In the genomic region with DNA sequence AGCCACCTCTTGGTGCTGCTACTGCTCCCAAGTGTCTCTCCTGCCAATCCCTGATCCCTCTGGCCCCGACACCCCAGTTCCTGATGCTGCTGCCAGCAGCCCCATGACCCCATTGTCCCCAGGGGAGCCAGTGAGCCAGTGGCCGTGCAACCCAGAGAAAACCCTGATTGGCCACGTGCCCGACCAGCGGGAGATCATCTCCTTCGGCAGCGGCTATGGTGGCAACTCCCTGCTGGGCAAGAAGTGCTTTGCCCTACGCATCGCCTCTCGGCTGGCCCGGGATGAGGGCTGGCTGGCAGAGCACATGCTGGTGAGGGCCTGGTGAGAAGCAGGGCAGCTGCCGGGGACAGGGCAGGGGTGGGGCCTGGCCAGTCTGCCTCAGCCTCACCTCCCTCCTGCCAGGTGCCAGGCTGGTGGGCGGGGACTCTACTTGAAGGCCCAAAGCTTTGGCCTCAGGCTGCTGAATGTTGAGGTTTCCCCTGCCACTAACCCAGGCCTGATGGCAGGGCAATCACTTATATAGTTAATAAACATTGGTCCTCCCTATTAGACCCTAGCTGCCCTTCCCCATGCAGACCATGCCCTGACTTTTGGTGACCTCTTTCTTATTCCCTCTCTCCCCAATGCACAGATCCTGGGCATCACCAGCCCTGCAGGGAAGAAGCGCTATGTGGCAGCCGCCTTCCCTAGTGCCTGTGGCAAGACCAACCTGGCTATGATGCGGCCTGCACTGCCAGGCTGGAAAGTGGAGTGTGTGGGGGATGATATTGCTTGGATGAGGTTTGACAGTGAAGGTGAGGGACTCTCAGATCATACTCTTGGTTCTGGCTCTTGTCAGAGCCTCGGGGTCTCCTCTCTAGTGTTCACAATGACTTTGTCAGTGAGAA, we compare ENCODE assay signal across 1 cellular context.
TF ChIP-seq lines count a peak whose summit lies in the region.

No MANE protein-coding gene starts in this region.

TF ChIP-seq in HepG2, 621 proteins besides CTCF, POLR2A, EP300 and RAD21 (continued from another document and continues in another):
- TF ChIP-seq, protein P1, sequence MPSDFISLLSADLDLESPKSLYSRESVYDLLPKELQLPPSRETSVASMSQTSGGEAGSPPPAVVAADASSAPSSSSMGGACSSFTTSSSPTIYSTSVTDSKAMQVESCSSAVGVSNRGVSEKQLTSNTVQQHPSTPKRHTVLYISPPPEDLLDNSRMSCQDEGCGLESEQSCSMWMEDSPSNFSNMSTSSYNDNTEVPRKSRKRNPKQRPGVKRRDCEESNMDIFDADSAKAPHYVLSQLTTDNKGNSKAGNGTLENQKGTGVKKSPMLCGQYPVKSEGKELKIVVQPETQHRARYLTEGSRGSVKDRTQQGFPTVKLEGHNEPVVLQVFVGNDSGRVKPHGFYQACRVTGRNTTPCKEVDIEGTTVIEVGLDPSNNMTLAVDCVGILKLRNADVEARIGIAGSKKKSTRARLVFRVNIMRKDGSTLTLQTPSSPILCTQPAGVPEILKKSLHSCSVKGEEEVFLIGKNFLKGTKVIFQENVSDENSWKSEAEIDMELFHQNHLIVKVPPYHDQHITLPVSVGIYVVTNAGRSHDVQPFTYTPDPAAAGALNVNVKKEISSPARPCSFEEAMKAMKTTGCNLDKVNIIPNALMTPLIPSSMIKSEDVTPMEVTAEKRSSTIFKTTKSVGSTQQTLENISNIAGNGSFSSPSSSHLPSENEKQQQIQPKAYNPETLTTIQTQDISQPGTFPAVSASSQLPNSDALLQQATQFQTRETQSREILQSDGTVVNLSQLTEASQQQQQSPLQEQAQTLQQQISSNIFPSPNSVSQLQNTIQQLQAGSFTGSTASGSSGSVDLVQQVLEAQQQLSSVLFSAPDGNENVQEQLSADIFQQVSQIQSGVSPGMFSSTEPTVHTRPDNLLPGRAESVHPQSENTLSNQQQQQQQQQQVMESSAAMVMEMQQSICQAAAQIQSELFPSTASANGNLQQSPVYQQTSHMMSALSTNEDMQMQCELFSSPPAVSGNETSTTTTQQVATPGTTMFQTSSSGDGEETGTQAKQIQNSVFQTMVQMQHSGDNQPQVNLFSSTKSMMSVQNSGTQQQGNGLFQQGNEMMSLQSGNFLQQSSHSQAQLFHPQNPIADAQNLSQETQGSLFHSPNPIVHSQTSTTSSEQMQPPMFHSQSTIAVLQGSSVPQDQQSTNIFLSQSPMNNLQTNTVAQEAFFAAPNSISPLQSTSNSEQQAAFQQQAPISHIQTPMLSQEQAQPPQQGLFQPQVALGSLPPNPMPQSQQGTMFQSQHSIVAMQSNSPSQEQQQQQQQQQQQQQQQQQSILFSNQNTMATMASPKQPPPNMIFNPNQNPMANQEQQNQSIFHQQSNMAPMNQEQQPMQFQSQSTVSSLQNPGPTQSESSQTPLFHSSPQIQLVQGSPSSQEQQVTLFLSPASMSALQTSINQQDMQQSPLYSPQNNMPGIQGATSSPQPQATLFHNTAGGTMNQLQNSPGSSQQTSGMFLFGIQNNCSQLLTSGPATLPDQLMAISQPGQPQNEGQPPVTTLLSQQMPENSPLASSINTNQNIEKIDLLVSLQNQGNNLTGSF (CRISPR knock-in tag; IDR thresholded peaks at IDR 0.05): 0 out of 2 replicates have a peak, but pooled peaks have one; percentile 43
- TF ChIP-seq ZBED4 (CRISPR knock-in tag; IDR thresholded peaks at IDR 0.05; ENCODE audit: borderline replicate concordance) (no peak), RBM39 (IDR thresholded peaks at IDR 0.05; ENCODE audit: low read depth, low read length, poor library complexity, severe bottlenecking) (peak; percentile 75), MEIS2 (CRISPR knock-in tag; IDR thresholded peaks at IDR 0.05) (peak; percentile 27; the same call in 1 of the 2 replicates), ZNF275 (CRISPR knock-in tag; IDR thresholded peaks at IDR 0.05; ENCODE audit: borderline replicate concordance) (peak; percentile 53; the same call in 1 of the 2 replicates), ZNF274 (CRISPR knock-in tag; IDR thresholded peaks at IDR 0.05) (0 out of 2 replicates have a peak, but pooled peaks have one; percentile 12), BORCS8-MEF2B (CRISPR knock-in tag; IDR thresholded peaks at IDR 0.05) (peak; percentile 38; the same call in 1 of the 2 replicates), GABPB1 (CRISPR knock-in tag; IDR thresholded peaks at IDR 0.05) (peak; percentile 47; the same call in 1 of the 2 replicates), ZFYVE20 (CRISPR knock-in tag; IDR thresholded peaks at IDR 0.05; ENCODE audit: borderline replicate concordance, low read depth) (peak; percentile 22; the same call in 1 of the 2 replicates), POLR2G (IDR thresholded peaks at IDR 0.05; ENCODE audit: low read depth, low read length) (peak; percentile 63), KDM4B (CRISPR knock-in tag; IDR thresholded peaks at IDR 0.05) (peak; percentile 8; the same call in 1 of the 2 replicates), AHR (CRISPR knock-in tag; IDR thresholded peaks at IDR 0.05) (no peak), SOX6 (IDR thresholded peaks at IDR 0.05) (no peak), SOX6 (CRISPR knock-in tag; IDR thresholded peaks at IDR 0.05) (0 out of 2 replicates have a peak, but pooled peaks have one; percentile 14), KDM5B (CRISPR knock-in tag; IDR thresholded peaks at IDR 0.05; ENCODE audit: borderline replicate concordance) (0 out of 2 replicates have a peak, but pooled peaks have one; percentile 39), HNRNPL (IDR thresholded peaks at IDR 0.05; ENCODE audit: low read depth, low read length) (peak; percentile 67; the same call in 1 of the 2 replicates), ZNF768 (CRISPR knock-in tag; IDR thresholded peaks at IDR 0.05) (peak; percentile 35; the same call in 1 of the 2 replicates), RBM22 (optimal IDR thresholded peaks at IDR 0.05; ENCODE audit: low read length) (peak; percentile 93), MIER3 (CRISPR knock-in tag; IDR thresholded peaks at IDR 0.05; ENCODE audit: borderline replicate concordance) (no peak), EED (CRISPR knock-in tag; IDR thresholded peaks at IDR 0.05) (peak; percentile 60; the same call in 1 of the 2 replicates)
- TF ChIP-seq, protein P2, sequence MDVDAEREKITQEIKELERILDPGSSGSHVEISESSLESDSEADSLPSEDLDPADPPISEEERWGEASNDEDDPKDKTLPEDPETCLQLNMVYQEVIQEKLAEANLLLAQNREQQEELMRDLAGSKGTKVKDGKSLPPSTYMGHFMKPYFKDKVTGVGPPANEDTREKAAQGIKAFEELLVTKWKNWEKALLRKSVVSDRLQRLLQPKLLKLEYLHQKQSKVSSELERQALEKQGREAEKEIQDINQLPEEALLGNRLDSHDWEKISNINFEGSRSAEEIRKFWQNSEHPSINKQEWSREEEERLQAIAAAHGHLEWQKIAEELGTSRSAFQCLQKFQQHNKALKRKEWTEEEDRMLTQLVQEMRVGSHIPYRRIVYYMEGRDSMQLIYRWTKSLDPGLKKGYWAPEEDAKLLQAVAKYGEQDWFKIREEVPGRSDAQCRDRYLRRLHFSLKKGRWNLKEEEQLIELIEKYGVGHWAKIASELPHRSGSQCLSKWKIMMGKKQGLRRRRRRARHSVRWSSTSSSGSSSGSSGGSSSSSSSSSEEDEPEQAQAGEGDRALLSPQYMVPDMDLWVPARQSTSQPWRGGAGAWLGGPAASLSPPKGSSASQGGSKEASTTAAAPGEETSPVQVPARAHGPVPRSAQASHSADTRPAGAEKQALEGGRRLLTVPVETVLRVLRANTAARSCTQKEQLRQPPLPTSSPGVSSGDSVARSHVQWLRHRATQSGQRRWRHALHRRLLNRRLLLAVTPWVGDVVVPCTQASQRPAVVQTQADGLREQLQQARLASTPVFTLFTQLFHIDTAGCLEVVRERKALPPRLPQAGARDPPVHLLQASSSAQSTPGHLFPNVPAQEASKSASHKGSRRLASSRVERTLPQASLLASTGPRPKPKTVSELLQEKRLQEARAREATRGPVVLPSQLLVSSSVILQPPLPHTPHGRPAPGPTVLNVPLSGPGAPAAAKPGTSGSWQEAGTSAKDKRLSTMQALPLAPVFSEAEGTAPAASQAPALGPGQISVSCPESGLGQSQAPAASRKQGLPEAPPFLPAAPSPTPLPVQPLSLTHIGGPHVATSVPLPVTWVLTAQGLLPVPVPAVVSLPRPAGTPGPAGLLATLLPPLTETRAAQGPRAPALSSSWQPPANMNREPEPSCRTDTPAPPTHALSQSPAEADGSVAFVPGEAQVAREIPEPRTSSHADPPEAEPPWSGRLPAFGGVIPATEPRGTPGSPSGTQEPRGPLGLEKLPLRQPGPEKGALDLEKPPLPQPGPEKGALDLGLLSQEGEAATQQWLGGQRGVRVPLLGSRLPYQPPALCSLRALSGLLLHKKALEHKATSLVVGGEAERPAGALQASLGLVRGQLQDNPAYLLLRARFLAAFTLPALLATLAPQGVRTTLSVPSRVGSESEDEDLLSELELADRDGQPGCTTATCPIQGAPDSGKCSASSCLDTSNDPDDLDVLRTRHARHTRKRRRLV (CRISPR knock-in tag; IDR thresholded peaks at IDR 0.05): peak; percentile 50; the same call in 1 of the 2 replicates
- TF ChIP-seq, protein P3, sequence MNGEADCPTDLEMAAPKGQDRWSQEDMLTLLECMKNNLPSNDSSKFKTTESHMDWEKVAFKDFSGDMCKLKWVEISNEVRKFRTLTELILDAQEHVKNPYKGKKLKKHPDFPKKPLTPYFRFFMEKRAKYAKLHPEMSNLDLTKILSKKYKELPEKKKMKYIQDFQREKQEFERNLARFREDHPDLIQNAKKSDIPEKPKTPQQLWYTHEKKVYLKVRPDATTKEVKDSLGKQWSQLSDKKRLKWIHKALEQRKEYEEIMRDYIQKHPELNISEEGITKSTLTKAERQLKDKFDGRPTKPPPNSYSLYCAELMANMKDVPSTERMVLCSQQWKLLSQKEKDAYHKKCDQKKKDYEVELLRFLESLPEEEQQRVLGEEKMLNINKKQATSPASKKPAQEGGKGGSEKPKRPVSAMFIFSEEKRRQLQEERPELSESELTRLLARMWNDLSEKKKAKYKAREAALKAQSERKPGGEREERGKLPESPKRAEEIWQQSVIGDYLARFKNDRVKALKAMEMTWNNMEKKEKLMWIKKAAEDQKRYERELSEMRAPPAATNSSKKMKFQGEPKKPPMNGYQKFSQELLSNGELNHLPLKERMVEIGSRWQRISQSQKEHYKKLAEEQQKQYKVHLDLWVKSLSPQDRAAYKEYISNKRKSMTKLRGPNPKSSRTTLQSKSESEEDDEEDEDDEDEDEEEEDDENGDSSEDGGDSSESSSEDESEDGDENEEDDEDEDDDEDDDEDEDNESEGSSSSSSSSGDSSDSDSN (CRISPR knock-in tag; IDR thresholded peaks at IDR 0.05): peak; percentile 18; the same call in 1 of the 2 replicates
- TF ChIP-seq, protein P4, sequence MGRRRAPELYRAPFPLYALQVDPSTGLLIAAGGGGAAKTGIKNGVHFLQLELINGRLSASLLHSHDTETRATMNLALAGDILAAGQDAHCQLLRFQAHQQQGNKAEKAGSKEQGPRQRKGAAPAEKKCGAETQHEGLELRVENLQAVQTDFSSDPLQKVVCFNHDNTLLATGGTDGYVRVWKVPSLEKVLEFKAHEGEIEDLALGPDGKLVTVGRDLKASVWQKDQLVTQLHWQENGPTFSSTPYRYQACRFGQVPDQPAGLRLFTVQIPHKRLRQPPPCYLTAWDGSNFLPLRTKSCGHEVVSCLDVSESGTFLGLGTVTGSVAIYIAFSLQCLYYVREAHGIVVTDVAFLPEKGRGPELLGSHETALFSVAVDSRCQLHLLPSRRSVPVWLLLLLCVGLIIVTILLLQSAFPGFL (CRISPR knock-in tag; IDR thresholded peaks at IDR 0.05): peak; percentile 50; the same call in 1 of the 2 replicates
- TF ChIP-seq, protein P5, sequence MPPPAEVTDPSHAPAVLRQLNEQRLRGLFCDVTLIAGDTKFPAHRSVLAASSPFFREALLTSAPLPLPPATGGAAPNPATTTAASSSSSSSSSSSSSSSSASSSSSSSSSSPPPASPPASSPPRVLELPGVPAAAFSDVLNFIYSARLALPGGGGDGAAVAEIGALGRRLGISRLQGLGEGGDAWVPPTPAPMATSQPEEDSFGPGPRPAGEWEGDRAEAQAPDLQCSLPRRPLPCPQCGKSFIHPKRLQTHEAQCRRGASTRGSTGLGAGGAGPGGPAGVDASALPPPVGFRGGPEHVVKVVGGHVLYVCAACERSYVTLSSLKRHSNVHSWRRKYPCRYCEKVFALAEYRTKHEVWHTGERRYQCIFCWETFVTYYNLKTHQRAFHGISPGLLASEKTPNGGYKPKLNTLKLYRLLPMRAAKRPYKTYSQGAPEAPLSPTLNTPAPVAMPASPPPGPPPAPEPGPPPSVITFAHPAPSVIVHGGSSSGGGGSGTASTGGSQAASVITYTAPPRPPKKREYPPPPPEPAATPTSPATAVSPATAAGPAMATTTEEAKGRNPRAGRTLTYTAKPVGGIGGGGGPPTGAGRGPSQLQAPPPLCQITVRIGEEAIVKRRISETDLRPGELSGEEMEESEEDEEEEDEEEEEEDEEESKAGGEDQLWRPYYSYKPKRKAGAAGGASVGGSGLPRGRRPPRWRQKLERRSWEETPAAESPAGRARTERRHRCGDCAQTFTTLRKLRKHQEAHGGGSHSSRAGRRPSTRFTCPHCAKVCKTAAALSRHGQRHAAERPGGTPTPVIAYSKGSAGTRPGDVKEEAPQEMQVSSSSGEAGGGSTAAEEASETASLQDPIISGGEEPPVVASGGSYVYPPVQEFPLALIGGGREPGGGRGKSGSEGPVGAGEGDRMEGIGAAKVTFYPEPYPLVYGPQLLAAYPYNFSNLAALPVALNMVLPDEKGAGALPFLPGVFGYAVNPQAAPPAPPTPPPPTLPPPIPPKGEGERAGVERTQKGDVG (CRISPR knock-in tag; IDR thresholded peaks at IDR 0.05; ENCODE audit: borderline replicate concordance): 0 out of 2 replicates have a peak, but pooled peaks have one; percentile 5
